4 cellular contexts compared by ENCODE assay signal in the genomic region with DNA sequence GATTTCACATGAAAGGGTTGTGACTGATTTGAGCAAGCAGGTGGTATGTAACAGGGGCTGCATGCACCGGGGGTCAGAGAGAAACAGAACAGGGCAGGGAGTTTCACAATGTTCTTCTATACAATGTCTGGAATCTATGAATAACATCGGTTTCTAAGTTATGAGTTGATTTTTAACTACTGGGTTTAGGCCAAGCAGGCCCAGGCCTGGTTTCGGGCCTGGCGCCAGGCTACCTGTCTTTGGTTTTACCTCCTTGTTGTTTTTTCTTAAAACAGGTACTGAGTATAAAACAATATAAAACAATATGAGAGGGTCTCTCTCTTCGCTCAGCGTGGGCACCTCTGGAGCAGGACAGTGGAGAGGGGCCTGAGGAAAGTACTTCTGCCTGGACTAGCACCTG. TPM values are rescaled to one million over a fixed set of nuclear protein-coding genes. Genes with fewer than 3 reads are reported as not detected.
"Had no signal": no experiment of that assay in that cellular context is flagged by ENCODE, and none has a peak within 500 bp of the region (broad histone marks: within the 10 kb centered on the region; RNA-seq: fewer than 3 reads in every experiment).

No MANE protein-coding gene starts in this region.

RNA-seq across cellular contexts. Expression of a gene that starts 32.5 kb away (rescaled TPM):
- total RNA-seq: MCF 10A, OCI-LY7, PC-3, SJCRH30 had no signal
